8 cellular contexts compared by ENCODE assay signal in the genomic region with DNA sequence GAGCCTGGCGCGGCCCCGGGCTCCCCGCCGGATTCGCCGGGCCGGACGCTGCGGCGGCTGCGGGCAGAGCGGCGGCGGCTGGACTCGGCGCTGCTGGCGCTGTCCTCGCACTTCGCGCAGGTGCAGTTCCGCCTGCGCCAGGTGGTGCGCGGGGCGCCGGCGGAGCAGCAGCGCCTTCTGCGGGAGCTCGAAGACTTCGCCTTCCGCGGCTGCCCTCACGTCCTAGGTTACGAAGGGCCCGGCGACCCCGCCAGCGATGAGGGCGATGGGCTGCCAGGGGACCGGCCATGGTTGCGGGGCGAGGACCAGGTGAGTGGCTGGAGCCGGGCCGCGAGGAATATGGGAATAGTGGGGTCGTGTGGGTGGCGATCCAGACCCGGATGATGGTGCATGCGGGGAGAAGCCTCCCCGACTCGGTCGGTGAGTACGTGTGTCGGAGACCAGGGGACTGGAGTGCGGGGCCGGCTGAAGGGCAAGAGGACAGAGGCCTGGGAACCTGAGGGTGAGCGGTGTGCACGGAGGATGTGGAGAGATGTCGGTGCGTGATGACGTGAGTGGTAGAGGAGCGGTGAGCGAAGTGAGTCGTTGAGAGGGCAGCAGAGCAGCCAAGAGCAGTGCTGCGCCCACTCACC. TPM values are rescaled to one million over a fixed set of nuclear protein-coding genes. Genes with fewer than 3 reads are reported as not detected.
A peak's percentile ranks its signal among the peaks of the same experiment; 100 is the strongest.
DNase-seq lines count a peak whose midpoint lies in the region; ATAC-seq and TF ChIP-seq lines count a peak whose summit lies in the region.

No MANE protein-coding gene starts in this region.

- H3K4me1 Mint-ChIP-seq in activated T-helper 1 cell treated with anti-CD3 and anti-CD28 coated beads, Interleukin-12 subunit alpha, Interleukin-12 subunit beta, Interleukin-2, Interleukin-4 antibody, amounts not matched to agents 30 ng/mL and 10 ng/mL and 1 ng/mL, durations not matched to agents 14 hours and 24 hours and 36 hours (ENCODE audit: low read depth): peaks cover 43% of the 10 kb centered on the region
- peaks cover 33% of the 10 kb centered on the region for H3K4me1 Mint-ChIP-seq in neural crest cell

- under 1% methylated on average over 67 of the region's 67 CpGs for WGBS in thymus

- H3K36me3 Mint-ChIP-seq in activated T-helper 1 cell treated with anti-CD3 and anti-CD28 coated beads, Interleukin-12 subunit alpha, Interleukin-12 subunit beta, Interleukin-2, Interleukin-4 antibody, amounts not matched to agents 30 ng/mL and 10 ng/mL and 1 ng/mL, durations not matched to agents 14 hours and 24 hours and 36 hours (ENCODE audit: low read depth): peaks cover 17% of the 10 kb centered on the region
- H3K36me3 Mint-ChIP-seq in neural crest cell (ENCODE audit: low read depth): no peaks in the 10 kb centered on the region

- TF ChIP-seq POLR2A in Peyer's patch (IDR thresholded peaks at IDR 0.05): peak in 1 of 2 donors; percentile 20

- H3K27ac ChIP-seq in Peyer's patch (peak overlapping the region; percentile 85 to 96 (median 94)), thymus (ENCODE audit: low read depth) (peak overlapping the region; percentile 93)

- H3K4me3 ChIP-seq in BE2C (ENCODE audit: low read depth, low read length): peak overlapping the region; percentile 92
- peak overlapping the region; percentile 77 to 87 (median 84) for H3K4me3 ChIP-seq in Peyer's patch
- H3K4me3 ChIP-seq in fibroblast of mammary gland (ENCODE audit: control insufficient read depth, low read depth, low read length): peak overlapping the region; percentile 76
- peak overlapping the region; percentile 97 for H3K4me3 ChIP-seq in thymus (ENCODE audit: low read length)

- H3K9me3 ChIP-seq in BE2C: no peaks in the 10 kb centered on the region
- H3K9me3 ChIP-seq in Peyer's patch: no peaks in the 10 kb centered on the region
- no peaks in the 10 kb centered on the region for H3K9me3 ChIP-seq in thymus (ENCODE audit: control insufficient read depth)

- peak overlapping the region; percentile 86 for H3K27ac Mint-ChIP-seq in activated T-helper 1 cell treated with anti-CD3 and anti-CD28 coated beads, Interleukin-12 subunit alpha, Interleukin-12 subunit beta, Interleukin-2, Interleukin-4 antibody, amounts not matched to agents 30 ng/mL and 10 ng/mL and 1 ng/mL, durations not matched to agents 14 hours and 24 hours and 36 hours
- H3K27ac Mint-ChIP-seq in neural crest cell (ENCODE audit: unreplicated experiment): peak overlapping the region; percentile 54

- ATAC-seq in GM19324 (IDR thresholded peaks at IDR 0.05; ENCODE audit: low FRiP score, unreplicated experiment): peak; percentile 50

- H3K4me1 ChIP-seq in BE2C (peaks cover 5% of the 10 kb centered on the region; the same call in 1 of the 2 replicates), Peyer's patch (peaks cover 0 to 18% (median 16%) of the 10 kb centered on the region in 4 donors), thymus (ENCODE audit: control insufficient read depth, insufficient read depth, low read length) (peaks cover 14% of the 10 kb centered on the region)

- TF ChIP-seq CTCF in BE2C (IDR thresholded peaks at IDR 0.05; ENCODE audit: low read depth, low read length) (no peak), Peyer's patch (IDR thresholded peaks at IDR 0.05) (peak in 5 of 6 experiments; percentile 0 to 62 (median 55)), fibroblast of mammary gland (conservative IDR thresholded peaks at IDR 0.05; ENCODE audit: control insufficient read depth, insufficient read depth, low read depth, low read length) (no peak), neural crest cell (conservative IDR thresholded peaks at IDR 0.05) (no peak)

- peaks cover 2% of the 10 kb centered on the region for H3K27me3 Mint-ChIP-seq in activated T-helper 1 cell treated with anti-CD3 and anti-CD28 coated beads, Interleukin-12 subunit alpha, Interleukin-12 subunit beta, Interleukin-2, Interleukin-4 antibody, amounts not matched to agents 30 ng/mL and 10 ng/mL and 1 ng/mL, durations not matched to agents 14 hours and 24 hours and 36 hours (ENCODE audit: insufficient read depth)
- H3K27me3 Mint-ChIP-seq in neural crest cell (ENCODE audit: low read depth): no peaks in the 10 kb centered on the region

- no peaks in the 10 kb centered on the region for H3K9me3 Mint-ChIP-seq in activated T-helper 1 cell treated with anti-CD3 and anti-CD28 coated beads, Interleukin-12 subunit alpha, Interleukin-12 subunit beta, Interleukin-2, Interleukin-4 antibody, amounts not matched to agents 30 ng/mL and 10 ng/mL and 1 ng/mL, durations not matched to agents 14 hours and 24 hours and 36 hours
- H3K9me3 Mint-ChIP-seq in neural crest cell: no peaks in the 10 kb centered on the region

- peak overlapping the region; percentile 98 for H3K4me3 Mint-ChIP-seq in activated T-helper 1 cell treated with anti-CD3 and anti-CD28 coated beads, Interleukin-12 subunit alpha, Interleukin-12 subunit beta, Interleukin-2, Interleukin-4 antibody, amounts not matched to agents 30 ng/mL and 10 ng/mL and 1 ng/mL, durations not matched to agents 14 hours and 24 hours and 36 hours
- H3K4me3 Mint-ChIP-seq in neural crest cell: peak overlapping the region; percentile 89

- peak; percentile 42 for DNase-seq in BE2C
- peak; percentile 66 for DNase-seq in HK-2 (ENCODE audit: unreplicated experiment)
- peak; percentile 76 to 82 (median 78) for DNase-seq in Peyer's patch
- DNase-seq in activated T-helper 1 cell treated with anti-CD3 and anti-CD28 coated beads, Interleukin-12 subunit alpha, Interleukin-12 subunit beta, Interleukin-2, Interleukin-4 antibody, amounts not matched to agents 30 ng/mL and 10 ng/mL and 1 ng/mL, durations not matched to agents 14 hours and 24 hours and 36 hours (ENCODE audit: low spot score): peak; percentile 47
- peak; percentile 62 for DNase-seq in fibroblast of mammary gland (ENCODE audit: low read depth)
- DNase-seq in neural crest cell (ENCODE audit: low read depth, low spot score): peak; percentile 19

- H3K27me3 ChIP-seq in BE2C (no peaks in the 10 kb centered on the region), Peyer's patch (no peaks in the 10 kb centered on the region), thymus (ENCODE audit: control insufficient read depth, insufficient read depth) (no peaks in the 10 kb centered on the region)

- intact Hi-C loops in activated T-helper 1 cell treated with anti-CD3 and anti-CD28 coated beads, Interleukin-12 subunit alpha, Interleukin-12 subunit beta, Interleukin-2, Interleukin-4 antibody, amounts not matched to agents 30 ng/mL and 10 ng/mL and 1 ng/mL, durations not matched to agents 14 hours and 24 hours and 36 hours (cut with micrococcal nuclease): loop anchor here (1.0 to 10.0 kb wide), 6 partner anchors 17 to 416 kb away; a partner anchor contains a TSS

- H3K36me3 ChIP-seq in BE2C: peaks cover 9% of the 10 kb centered on the region
- H3K36me3 ChIP-seq in Peyer's patch: peaks cover 0 to 5% (median 0%) of the 10 kb centered on the region in 3 donors
- H3K36me3 ChIP-seq in thymus (ENCODE audit: control insufficient read depth, insufficient read depth): peaks cover 6% of the 10 kb centered on the region

RNA-seq across cellular contexts. Expression of a gene that starts 0.5 kb away (rescaled TPM):
- polyA plus RNA-seq in BE2C (2012; ENCODE audit: insufficient read depth, insufficient read length, low read depth): 19.9 TPM
- total RNA-seq in Peyer's patch: 10 to 100 TPM; 17.2 to 37.3 (median 26.9) TPM
- total RNA-seq in activated T-helper 1 cell treated with anti-CD3 and anti-CD28 coated beads, Interleukin-12 subunit alpha, Interleukin-12 subunit beta, Interleukin-2, Interleukin-4 antibody, amounts not matched to agents 30 ng/mL and 10 ng/mL and 1 ng/mL, durations not matched to agents 14 hours and 24 hours and 36 hours: 16.9 and 18.8 TPM in 2 replicates
- 15.9 and 16.5 TPM in 2 replicates for total RNA-seq in neural crest cell
- 8.8 TPM for polyA plus RNA-seq in thymus

RNA-seq across cellular contexts. Expression of a gene that starts 1.0 kb away (rescaled TPM):
- polyA plus RNA-seq in BE2C (2012; ENCODE audit: insufficient read depth, insufficient read length, low read depth): 2.5 TPM
- 1 to 10 TPM in 3 of 4 donors, not detected in 1; 1.6 to 6.9 (median 5.5) TPM for total RNA-seq in Peyer's patch
- 1.0 and 1.6 TPM in 2 replicates for total RNA-seq in activated T-helper 1 cell treated with anti-CD3 and anti-CD28 coated beads, Interleukin-12 subunit alpha, Interleukin-12 subunit beta, Interleukin-2, Interleukin-4 antibody, amounts not matched to agents 30 ng/mL and 10 ng/mL and 1 ng/mL, durations not matched to agents 14 hours and 24 hours and 36 hours
- 3.4 and 3.5 TPM in 2 replicates for total RNA-seq in neural crest cell
- 1.1 TPM for polyA plus RNA-seq in thymus

RNA-seq across cellular contexts. Expression of a gene that starts 16.6 kb away (rescaled TPM):
- 157 TPM for polyA plus RNA-seq in BE2C (2012; ENCODE audit: insufficient read depth, insufficient read length, low read depth)
- total RNA-seq in Peyer's patch: 10 to 100 TPM; 12.6 to 33.5 (median 26.5) TPM
- 78.2 and 85.5 TPM in 2 replicates for total RNA-seq in activated T-helper 1 cell treated with anti-CD3 and anti-CD28 coated beads, Interleukin-12 subunit alpha, Interleukin-12 subunit beta, Interleukin-2, Interleukin-4 antibody, amounts not matched to agents 30 ng/mL and 10 ng/mL and 1 ng/mL, durations not matched to agents 14 hours and 24 hours and 36 hours
- total RNA-seq in neural crest cell: 61.6 and 65.6 TPM in 2 replicates
- polyA plus RNA-seq in thymus: 42.5 TPM

RNA-seq across cellular contexts. Expression of a gene that starts 17.3 kb away (rescaled TPM):
- polyA plus RNA-seq in BE2C (2012; ENCODE audit: insufficient read depth, insufficient read length, low read depth): 1,966 TPM
- total RNA-seq in Peyer's patch (1,000 to 10,000 TPM in 1 of 4 donors, 100 to 1,000 TPM in 3; 331 to 1,066 (median 442) TPM), neural crest cell (1,045 and 1,183 TPM in 2 replicates)
- 1,049 and 1,126 TPM in 2 replicates for total RNA-seq in activated T-helper 1 cell treated with anti-CD3 and anti-CD28 coated beads, Interleukin-12 subunit alpha, Interleukin-12 subunit beta, Interleukin-2, Interleukin-4 antibody, amounts not matched to agents 30 ng/mL and 10 ng/mL and 1 ng/mL, durations not matched to agents 14 hours and 24 hours and 36 hours
- 4,515 TPM for polyA plus RNA-seq in thymus

RNA-seq across cellular contexts. Expression of a gene that starts 25.7 kb away (rescaled TPM):
- polyA plus RNA-seq in BE2C (2012; ENCODE audit: insufficient read depth, insufficient read length, low read depth): 2.2 TPM
- total RNA-seq in Peyer's patch (10 to 100 TPM; 60.1 to 85.8 (median 73.4) TPM), neural crest cell (0.91 and 1.3 TPM in 2 replicates)
- total RNA-seq in activated T-helper 1 cell treated with anti-CD3 and anti-CD28 coated beads, Interleukin-12 subunit alpha, Interleukin-12 subunit beta, Interleukin-2, Interleukin-4 antibody, amounts not matched to agents 30 ng/mL and 10 ng/mL and 1 ng/mL, durations not matched to agents 14 hours and 24 hours and 36 hours: 65.8 and 67.0 TPM in 2 replicates
- polyA plus RNA-seq in thymus: 47.6 TPM

Comparison
In these comparisons a context has a peak if more than half of its experiments do, and no peak if none do; other contexts are left out.
1. Peak in every context shown above with its lines: DNase-seq, ATAC-seq, H3K4me3 ChIP-seq and H3K27ac ChIP-seq.
2. DNase-seq: peak in every context shown above with its lines; median percentile 78 in Peyer's patch; 66 in HK-2; 62 in fibroblast of mammary gland; 47 in activated T-helper 1 cell treated with anti-CD3 and anti-CD28 coated beads, Interleukin-12 subunit alpha, Interleukin-12 subunit beta, Interleukin-2, Interleukin-4 antibody, amounts not matched to agents 30 ng/mL and 10 ng/mL and 1 ng/mL, durations not matched to agents 14 hours and 24 hours and 36 hours; 42 in BE2C; 19 in neural crest cell.
3. CTCF ChIP-seq: peak in Peyer's patch (5 of 6); none in BE2C (single experiment), fibroblast of mammary gland (single experiment) and neural crest cell (single experiment).